9 cellular contexts compared by ENCODE assay signal in the genomic region with DNA sequence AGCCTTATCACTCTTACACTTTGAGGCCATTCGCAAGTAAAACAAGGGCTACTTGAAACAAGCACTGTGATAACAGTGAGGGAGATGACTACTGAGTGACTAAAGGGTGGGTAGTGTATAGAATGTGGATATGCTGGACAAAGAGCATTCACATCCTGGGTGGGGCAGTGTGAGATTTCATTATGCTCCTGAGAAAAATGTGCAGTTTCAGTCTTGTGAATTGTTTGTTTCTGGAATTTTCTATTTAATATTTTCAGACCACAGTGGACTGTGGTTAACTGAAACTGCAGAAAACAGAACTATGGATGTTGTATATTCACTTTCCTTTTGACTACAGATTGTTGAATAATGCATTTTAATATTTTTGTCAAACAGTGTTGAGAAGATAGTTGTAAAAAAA. TPM values are rescaled to one million over a fixed set of nuclear protein-coding genes. Genes with fewer than 3 reads are reported as not detected.
DNase-seq lines count a peak whose midpoint lies in the region; ATAC-seq and TF ChIP-seq lines count a peak whose summit lies in the region.
"Had no signal": no experiment of that assay in that cellular context is flagged by ENCODE, and none has a peak within 500 bp of the region (broad histone marks: within the 10 kb centered on the region; RNA-seq: fewer than 3 reads in every experiment).

No MANE protein-coding gene starts in this region.

- peaks cover 0 to 5% (median 0%) of the 10 kb centered on the region in 3 donors for H3K4me1 ChIP-seq in esophagus squamous epithelium

- H3K4me3 ChIP-seq in skeletal muscle cell (ENCODE audit: low read depth, low read length) = no peak overlapping the region
- H3K4me3 ChIP-seq in esophagus squamous epithelium = no peak overlapping the region

- ATAC-seq in GM19324 (IDR thresholded peaks at IDR 0.05; ENCODE audit: low FRiP score, unreplicated experiment) (peak; percentile 66), HG03045 (IDR thresholded peaks at IDR 0.05; ENCODE audit: unreplicated experiment) (peak; percentile 72)
- ATAC-seq in activated naive CD8-positive, alpha-beta T cell treated with anti-CD3 and anti-CD28 coated beads, Interleukin-2, amount 50 U/mL, for 24 hours = peak; percentile 49

- no peaks in the 10 kb centered on the region for H3K27me3 ChIP-seq in esophagus squamous epithelium
- H3K27me3 ChIP-seq: neutrophil had no signal

- H3K27ac Mint-ChIP-seq in activated naive CD8-positive, alpha-beta T cell treated with anti-CD3 and anti-CD28 coated beads, Interleukin-2, amount 50 U/mL, for 24 hours = peak overlapping the region; percentile 13

- no peak for TF ChIP-seq POLR2A in esophagus squamous epithelium (IDR thresholded peaks at IDR 0.05)

- peaks cover 0 to 57% (median 0%) of the 10 kb centered on the region in 3 donors for H3K36me3 ChIP-seq in esophagus squamous epithelium

- WGBS in esophagus squamous epithelium, 2 donors = 33 to 60% methylated on average over 1 of the region's 1 CpG

- no peak for DNase-seq in activated naive CD8-positive, alpha-beta T cell treated with anti-CD3 and anti-CD28 coated beads, Interleukin-2, amount 50 U/mL, for 24 hours
- peak; percentile 54 for DNase-seq in skeletal muscle cell (ENCODE audit: low read depth)
- no peak for DNase-seq in NCI-H2029 (lab: John Stamatoyannopoulos, UW)
- no peak for DNase-seq in cerebellum (ENCODE audit: low spot score)
- no peak for DNase-seq in NCI-H2081 treated with DMSO at 0.1 percent for 48 hours (lab: John Stamatoyannopoulos, UW)
- no peak for DNase-seq in esophagus squamous epithelium (lab: John Stamatoyannopoulos, UW)

- H3K4me3 Mint-ChIP-seq in activated naive CD8-positive, alpha-beta T cell treated with anti-CD3 and anti-CD28 coated beads, Interleukin-2, amount 50 U/mL, for 24 hours = no peak overlapping the region

- peaks cover 10% of the 10 kb centered on the region for H3K4me1 Mint-ChIP-seq in activated naive CD8-positive, alpha-beta T cell treated with anti-CD3 and anti-CD28 coated beads, Interleukin-2, amount 50 U/mL, for 24 hours

- intact Hi-C loops in esophagus squamous epithelium (cut with DNase I) = no loop called here

- peaks cover 67% of the 10 kb centered on the region for H3K36me3 Mint-ChIP-seq in activated naive CD8-positive, alpha-beta T cell treated with anti-CD3 and anti-CD28 coated beads, Interleukin-2, amount 50 U/mL, for 24 hours (ENCODE audit: low read depth)

- peaks cover 0 to 11% (median 0%) of the 10 kb centered on the region in 3 donors for H3K9me3 ChIP-seq in esophagus squamous epithelium

- H3K27me3 Mint-ChIP-seq in activated naive CD8-positive, alpha-beta T cell treated with anti-CD3 and anti-CD28 coated beads, Interleukin-2, amount 50 U/mL, for 24 hours = no peaks in the 10 kb centered on the region

- peak overlapping the region in 2 of 4 donors; percentile 0 to 8 for H3K27ac ChIP-seq in esophagus squamous epithelium
- H3K27ac ChIP-seq: neutrophil had no signal

- peaks cover 1% of the 10 kb centered on the region for H3K9me3 Mint-ChIP-seq in activated naive CD8-positive, alpha-beta T cell treated with anti-CD3 and anti-CD28 coated beads, Interleukin-2, amount 50 U/mL, for 24 hours

- no peak for TF ChIP-seq CTCF in esophagus squamous epithelium (IDR thresholded peaks at IDR 0.05)

RNA-seq across cellular contexts. Expression of a gene that starts 25.1 kb away (rescaled TPM):
- total RNA-seq in cerebellum = 52.2 TPM
- total RNA-seq in esophagus squamous epithelium = 1 to 10 TPM in 1 of 4 donors, under 1 TPM in 3; 0.08 to 1.5 (median 0.48) TPM

Comparison
In these comparisons a context has a peak if more than half of its experiments do, and no peak if none do; other contexts are left out.
1. RNA of a gene that starts 25.1 kb away (total RNA-seq): 52.2 TPM in cerebellum (single experiment); 0.08 to 1.5 TPM in esophagus squamous epithelium; every median in the first group is over 10 times any median in the second.
2. Peak in every context shown above with its lines, with median percentiles within 50 percentile points of each other: ATAC-seq.